Comparison of ENCODE assay signal across 8 cellular contexts in the genomic region with DNA sequence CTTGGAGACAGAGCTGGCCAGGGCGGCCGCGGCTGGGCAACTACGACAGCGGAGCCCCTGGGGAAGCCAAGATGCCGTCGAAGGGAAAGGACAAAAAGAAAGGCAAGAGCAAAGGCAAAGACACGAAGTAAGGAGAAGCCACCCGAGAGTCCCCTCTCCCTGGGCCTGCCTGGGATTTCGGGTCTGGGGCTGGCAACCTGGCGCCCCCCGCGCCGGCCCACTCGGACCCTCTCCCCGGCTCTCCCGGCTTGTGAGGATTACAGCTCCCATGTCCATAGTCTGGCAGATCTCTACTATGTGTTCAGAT. TPM values are rescaled to one million over a fixed set of nuclear protein-coding genes. Genes with fewer than 3 reads are reported as not detected.
DNase-seq lines count a peak whose midpoint lies in the region; ATAC-seq lines count a peak whose summit lies in the region.

No MANE protein-coding gene starts in this region.

- peaks cover 24% of the 10 kb centered on the region for H3K4me1 Mint-ChIP-seq in activated CD4-positive, alpha-beta memory T cell treated with anti-CD3 and anti-CD28 coated beads, Interleukin-2, amount 10 ng/mL, durations not matched to agents 7 days and 5 days

- peak overlapping the region; percentile 75 for H3K27ac Mint-ChIP-seq in activated CD4-positive, alpha-beta memory T cell treated with anti-CD3 and anti-CD28 coated beads, Interleukin-2, amount 10 ng/mL, durations not matched to agents 7 days and 5 days

- POLR2A ChIA-PET in activated CD4-positive, alpha-beta memory T cell treated with anti-CD3 and anti-CD28 coated beads, Interleukin-2, amount 10 ng/mL, durations not matched to agents 7 days and 5 days (lab: Charles Lee): interaction anchor here (0.9 to 2.2 kb wide), 9 partner anchors 12 to 265 kb away, joined by 3 to 13 read pairs (median 4); a partner anchor contains a TSS

- CTCF ChIA-PET in activated CD4-positive, alpha-beta memory T cell treated with anti-CD3 and anti-CD28 coated beads, Interleukin-2, amount 10 ng/mL, durations not matched to agents 7 days and 5 days (lab: Charles Lee): interaction anchor here (0.8 kb wide), 1 partner anchor 290 kb away, joined by 3 read pairs; no protein-coding TSS in a partner anchor

- no peaks in the 10 kb centered on the region for H3K36me3 Mint-ChIP-seq in activated CD4-positive, alpha-beta memory T cell treated with anti-CD3 and anti-CD28 coated beads, Interleukin-2, amount 10 ng/mL, durations not matched to agents 7 days and 5 days (ENCODE audit: low read depth)

- H3K27ac ChIP-seq in iPS-18a (ENCODE audit: low read length) (no peak overlapping the region), subcutaneous abdominal adipose tissue (ENCODE audit: low read depth, low read length) (peak overlapping the region; percentile 77)

- ATAC-seq in GM21737 (IDR thresholded peaks at IDR 0.05; ENCODE audit: unreplicated experiment): no peak
- no peak for ATAC-seq in HG02970 (IDR thresholded peaks at IDR 0.05; ENCODE audit: low FRiP score, unreplicated experiment)

- no peaks in the 10 kb centered on the region for H3K27me3 Mint-ChIP-seq in activated CD4-positive, alpha-beta memory T cell treated with anti-CD3 and anti-CD28 coated beads, Interleukin-2, amount 10 ng/mL, durations not matched to agents 7 days and 5 days

- H3K9me3 ChIP-seq in iPS-18a (ENCODE audit: control insufficient read depth, low read depth, low read length): no peaks in the 10 kb centered on the region
- no peaks in the 10 kb centered on the region for H3K9me3 ChIP-seq in subcutaneous abdominal adipose tissue (ENCODE audit: control insufficient read depth in 5 of 5, low read length in 5 of 5)

- H3K9ac ChIP-seq in iPS-18a (ENCODE audit: low read length) (peak overlapping the region; percentile 36), subcutaneous abdominal adipose tissue (ENCODE audit: low read length in 5 of 5) (peak overlapping the region; percentile 63 to 89 (median 76))

- DNase-seq in NCI-H1105 treated with DMSO at 0.1 percent for 48 hours (lab: John Stamatoyannopoulos, UW): peak; percentile 35
- DNase-seq in NCI-H1105 (lab: John Stamatoyannopoulos, UW): no peak
- no peak for DNase-seq in activated CD4-positive, alpha-beta memory T cell treated with anti-CD3 and anti-CD28 coated beads, Interleukin-2, amount 10 ng/mL, durations not matched to agents 7 days and 5 days
- no peak for DNase-seq in CD1c-positive myeloid dendritic cell (ENCODE audit: extremely low spot score)

- H3K4me1 ChIP-seq in iPS-18a (ENCODE audit: control insufficient read depth, low read depth, low read length): no peaks in the 10 kb centered on the region
- H3K4me1 ChIP-seq in subcutaneous abdominal adipose tissue (ENCODE audit: control insufficient read depth in 5 of 5, insufficient read depth in 5 of 5, low read length in 5 of 5): peaks cover 0 to 19% (median 9%) of the 10 kb centered on the region in 5 donors

- peak overlapping the region; percentile 93 for H3K4me3 Mint-ChIP-seq in activated CD4-positive, alpha-beta memory T cell treated with anti-CD3 and anti-CD28 coated beads, Interleukin-2, amount 10 ng/mL, durations not matched to agents 7 days and 5 days

- H3K4me3 ChIP-seq in iPS-18a (ENCODE audit: low read length) (peak overlapping the region; percentile 85), subcutaneous abdominal adipose tissue (ENCODE audit: low read depth in 1 of 5, low read length in 5 of 5) (peak overlapping the region; percentile 67 to 93 (median 86))

- H3K27me3 ChIP-seq in iPS-18a (ENCODE audit: control insufficient read depth, insufficient read depth, low read length) (peaks cover 17% of the 10 kb centered on the region), subcutaneous abdominal adipose tissue (ENCODE audit: control insufficient read depth in 5 of 5, insufficient read depth in 4 of 5, low read length in 5 of 5) (no peaks in the 10 kb centered on the region)

- no peaks in the 10 kb centered on the region for H3K9me3 Mint-ChIP-seq in activated CD4-positive, alpha-beta memory T cell treated with anti-CD3 and anti-CD28 coated beads, Interleukin-2, amount 10 ng/mL, durations not matched to agents 7 days and 5 days

- no peaks in the 10 kb centered on the region for H3K36me3 ChIP-seq in iPS-18a (ENCODE audit: control insufficient read depth, low read depth, low read length)
- no peaks in the 10 kb centered on the region for H3K36me3 ChIP-seq in subcutaneous abdominal adipose tissue (ENCODE audit: control insufficient read depth in 5 of 5, insufficient read depth in 5 of 5, low read length in 5 of 5)

RNA-seq across cellular contexts. Expression of a gene that starts 0.2 kb away (rescaled TPM):
- total RNA-seq in activated CD4-positive, alpha-beta memory T cell treated with anti-CD3 and anti-CD28 coated beads, Interleukin-2, amount 10 ng/mL, durations not matched to agents 7 days and 5 days: 1 to 10 TPM in 1 of 2 experiments, under 1 TPM in 1; 0.50 to 1.3 TPM

RNA-seq across cellular contexts. Expression of a gene that starts 0.3 kb away (rescaled TPM):
- total RNA-seq in activated CD4-positive, alpha-beta memory T cell treated with anti-CD3 and anti-CD28 coated beads, Interleukin-2, amount 10 ng/mL, durations not matched to agents 7 days and 5 days: 10 to 100 TPM; 10.5 to 11.1 TPM
